Comparison of ENCODE assay signal across 12 cellular contexts in the genomic region with DNA sequence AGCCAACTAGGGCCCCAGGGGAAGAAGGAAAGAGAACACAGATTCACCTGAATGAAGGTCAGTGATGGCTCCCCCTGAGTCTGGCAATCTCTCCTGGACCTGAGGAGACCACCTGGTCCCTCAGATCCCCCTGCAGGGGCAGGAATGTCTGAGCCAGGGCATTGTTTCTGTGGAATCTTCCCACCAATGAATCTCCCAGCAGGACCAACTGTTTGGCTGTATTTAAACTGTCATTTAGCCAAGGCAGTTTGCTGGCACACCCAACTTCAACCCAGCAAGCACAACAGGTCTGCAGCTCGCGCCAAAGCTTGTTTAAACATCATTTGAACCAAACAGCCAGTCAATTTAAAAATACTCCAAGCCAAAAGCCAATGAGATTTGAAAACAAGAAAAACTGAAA.
DNase-seq lines count a peak whose midpoint lies in the region; ATAC-seq, FAIRE-seq and TF ChIP-seq lines count a peak whose summit lies in the region.
"Had no signal": no experiment of that assay in that cellular context is flagged by ENCODE, and none has a peak within 500 bp of the region (broad histone marks: within the 10 kb centered on the region; RNA-seq: fewer than 3 reads in every experiment).

No MANE protein-coding gene starts in this region.

- DNase-seq in IMR-90 (no peak), WTC11 (ENCODE audit: low spot score) (no peak), left ventricle myocardium inferior (no peak), omental fat pad (ENCODE audit: low spot score) (no peak), OCI-M2 (lab: John Stamatoyannopoulos, UW; ENCODE audit: unreplicated experiment) (no peak), H54 (ENCODE audit: insufficient read length, low spot score) (no peak)
- DNase-seq: cortex of kidney, posterior cingulate gyrus had no signal

- peak overlapping the region; percentile 89 for H2BK20ac ChIP-seq in IMR-90 (ENCODE audit: low read depth, low read length)

- no peak for FAIRE-seq in H54 (lab: Jason Lieb, UNC)

- no peaks in the 10 kb centered on the region for H3K79me1 ChIP-seq in IMR-90 (ENCODE audit: low read depth in 1 of 2, low read length in 2 of 2)

- H3K14ac ChIP-seq in IMR-90 (replicated peaks; ENCODE audit: low read depth, low read length), result peak overlapping the region; percentile 23

- POLR2A ChIA-PET in IMR-90 (lab: Charles Lee; ENCODE audit: unreplicated experiment) (interaction anchor here (0.6 kb wide), 1 partner anchor 64 kb away, joined by 3 read pairs; no protein-coding TSS in a partner anchor), WTC11 (lab: Charles Lee) (no interaction called here)

- WGBS in IMR-90 (ENCODE audit: extremely low coverage in 2 of 2, insufficient read length in 1 of 2), 2 experiments, result no CpG with 5 or more reads among the region's 2 CpGs

- H2AFZ ChIP-seq in IMR-90 (replicated peaks; ENCODE audit: low read length, poor library complexity), result peak overlapping the region; percentile 85

- H3K9me3 ChIP-seq in IMR-90 (ENCODE audit: control insufficient read depth, insufficient read depth, low read length) (no peaks in the 10 kb centered on the region), left ventricle myocardium inferior (replicated peaks) (no peaks in the 10 kb centered on the region), skeletal muscle satellite cell (replicated peaks; ENCODE audit: low read length) (no peaks in the 10 kb centered on the region)
- H3K9me3 ChIP-seq: HAP-1 had no signal

- H3K4ac ChIP-seq in IMR-90 (ENCODE audit: low read depth, low read length), result peak overlapping the region; percentile 85

- H2BK120ac ChIP-seq in IMR-90 (ENCODE audit: low read depth, low read length), result peak overlapping the region; percentile 87

- H4K91ac ChIP-seq in IMR-90 (ENCODE audit: insufficient read depth, low read depth, low read length), result peak overlapping the region; percentile 76

- H4K8ac ChIP-seq in IMR-90 (ENCODE audit: low read depth in 2 of 2, low read length in 2 of 2), result peak overlapping the region; percentile 50 to 53; a peak in 3 of 4 replicates

- peak overlapping the region; percentile 77; the same call in 1 of the 2 replicates for H4K5ac ChIP-seq in IMR-90 (ENCODE audit: low read depth, low read length)

- H3K27me3 Mint-ChIP-seq in WTC11 (ENCODE audit: low read depth), result no peaks in the 10 kb centered on the region

- in situ Hi-C loops in IMR-90 (cut with MboI; ENCODE audit: low sequenced_read_pairs), result no loop called here

- H4K20me1 ChIP-seq in IMR-90 (ENCODE audit: insufficient read depth, low read length), result no peaks in the 10 kb centered on the region

- CTCF ChIA-PET in IMR-90 (lab: Yijun Ruan, JAX) (interaction anchor here (0.8 to 0.9 kb wide), 2 partner anchors 13 to 40 kb away, joined by 3 read pairs; no protein-coding TSS in a partner anchor), WTC11 (lab: Charles Lee) (interaction anchor here (1.0 to 8.4 kb wide), 8 partner anchors 11 to 295 kb away, joined by 3 to 74 read pairs (median 4); a partner anchor contains a TSS)

- intact Hi-C loops in IMR-90 (cut with micrococcal nuclease), result no loop called here
- intact Hi-C loops in left ventricle myocardium inferior (cut with micrococcal nuclease), result no loop called here

- H2BK5ac ChIP-seq in IMR-90 (ENCODE audit: low read depth, low read length, poor library complexity, severe bottlenecking), result peak overlapping the region; percentile 12

- H2AK5ac ChIP-seq in IMR-90 (ENCODE audit: low read depth, low read length), result peak overlapping the region; percentile 36; the same call in 1 of the 2 replicates

- no TSS peak for BruUV-seq in IMR-90 (replicated peaks; lab: Mats Ljungman, UMichigan)

- no peaks in the 10 kb centered on the region for H3K9me3 Mint-ChIP-seq in WTC11
- H3K9me3 Mint-ChIP-seq: T-helper 1 cell treated with Interleukin-12 subunit alpha and Interleukin-12 subunit beta and Interleukin-4 antibody, amounts not matched to agents 30 μg/mL and 1 μg/mL, for 36 hours had no signal

- H3K4me3 ChIP-seq in IMR-90 (ENCODE audit: insufficient read depth, low read depth, low read length) (no peak overlapping the region), left ventricle myocardium inferior (no peak overlapping the region), skeletal muscle satellite cell (ENCODE audit: low read length) (no peak overlapping the region)
- H3K4me3 ChIP-seq: HAP-1 had no signal

- no peak overlapping the region for H3K4me3 Mint-ChIP-seq in WTC11
- H3K4me3 Mint-ChIP-seq: T-helper 1 cell treated with Interleukin-12 subunit alpha and Interleukin-12 subunit beta and Interleukin-4 antibody, amounts not matched to agents 30 μg/mL and 1 μg/mL, for 36 hours had no signal

- peak overlapping the region; percentile 70 for H2AK9ac ChIP-seq in IMR-90 (replicated peaks; ENCODE audit: low read depth, low read length, poor library complexity)

- ATAC-seq in IMR-90 (ENCODE audit: low read depth), result no peak
- peak; percentile 66 for ATAC-seq in WTC11
- no peak for ATAC-seq in omental fat pad (ENCODE audit: low FRiP score)
- ATAC-seq in GM18511 (IDR thresholded peaks at IDR 0.05; ENCODE audit: unreplicated experiment), result no peak

- H3K27ac ChIP-seq in IMR-90 (ENCODE audit: insufficient read depth, low read length) (peak overlapping the region; percentile 10), left ventricle myocardium inferior (replicated peaks) (peak overlapping the region; percentile 66)

- peaks cover 23% of the 10 kb centered on the region for H3K9me1 ChIP-seq in IMR-90 (ENCODE audit: insufficient read depth, low read length)

- H3K23ac ChIP-seq in IMR-90 (ENCODE audit: low read depth, low read length), result peak overlapping the region; percentile 46

- H3K56ac ChIP-seq in IMR-90 (ENCODE audit: extremely low read depth, insufficient read depth, low read length), result peak overlapping the region; percentile 6; the same call in 1 of the 2 replicates

- no peaks in the 10 kb centered on the region for H3K36me3 ChIP-seq in IMR-90 (ENCODE audit: control insufficient read depth, insufficient read depth, low read length)
- H3K36me3 ChIP-seq in left ventricle myocardium inferior, result no peaks in the 10 kb centered on the region
- H3K36me3 ChIP-seq in skeletal muscle satellite cell (ENCODE audit: insufficient read depth, low read length), result no peaks in the 10 kb centered on the region
- H3K36me3 ChIP-seq: HAP-1 had no signal

- H3K18ac ChIP-seq in IMR-90 (ENCODE audit: low read depth, low read length), result peak overlapping the region; percentile 14; the same call in 1 of the 2 replicates

- TF ChIP-seq RAD21 in IMR-90 (IDR thresholded peaks at IDR 0.05; ENCODE audit: low read length), result no peak

- H3K27me3 ChIP-seq in IMR-90 (ENCODE audit: control insufficient read depth, insufficient read depth, low read length) (no peaks in the 10 kb centered on the region), left ventricle myocardium inferior (ENCODE audit: low read depth) (no peaks in the 10 kb centered on the region), skeletal muscle satellite cell (ENCODE audit: control insufficient read depth, insufficient read depth, low read length) (no peaks in the 10 kb centered on the region)

- H3K9ac ChIP-seq in IMR-90 (ENCODE audit: low read depth, low read length), result peak overlapping the region; percentile 44
- H3K9ac ChIP-seq in skeletal muscle satellite cell (ENCODE audit: low read depth, low read length), result peak overlapping the region; percentile 66

- H3K36me3 Mint-ChIP-seq in WTC11, result no peaks in the 10 kb centered on the region

- H2BK15ac ChIP-seq in IMR-90 (ENCODE audit: low read depth, low read length), result peak overlapping the region; percentile 72

- TF ChIP-seq CTCF in IMR-90 (conservative IDR thresholded peaks at IDR 0.05; ENCODE audit: low read depth, low read length) (no peak), WTC11 (IDR thresholded peaks at IDR 0.05) (no peak), left ventricle myocardium inferior (IDR thresholded peaks at IDR 0.05; ENCODE audit: borderline replicate concordance) (no peak), omental fat pad (IDR thresholded peaks at IDR 0.05) (no peak)

- dilution Hi-C loops in IMR-90 (cut with HindIII; ENCODE audit: low sequenced_read_pairs, unreplicated experiment), result no loop called here

- H3K4me2 ChIP-seq in IMR-90 (ENCODE audit: low read depth, low read length) (no peak overlapping the region), skeletal muscle satellite cell (ENCODE audit: low read length) (peak overlapping the region; percentile 19)

- H3K27ac Mint-ChIP-seq in WTC11, result no peak overlapping the region
- H3K27ac Mint-ChIP-seq: T-helper 1 cell treated with Interleukin-12 subunit alpha and Interleukin-12 subunit beta and Interleukin-4 antibody, amounts not matched to agents 30 μg/mL and 1 μg/mL, for 36 hours had no signal

- peaks cover 18% of the 10 kb centered on the region for H3K4me1 Mint-ChIP-seq in WTC11

- TF ChIP-seq POLR2A in IMR-90 (IDR thresholded peaks at IDR 0.05; ENCODE audit: low read depth, low read length), result no peak
- no peak for TF ChIP-seq POLR2A in H54 (IDR thresholded peaks at IDR 0.05; ENCODE audit: low read depth, low read length)

- H3K4me1 ChIP-seq in IMR-90 (ENCODE audit: control insufficient read depth, insufficient read depth, low read length), result peaks cover 23% of the 10 kb centered on the region
- H3K4me1 ChIP-seq in left ventricle myocardium inferior, result peaks cover 65% of the 10 kb centered on the region
- H3K4me1 ChIP-seq in skeletal muscle satellite cell (ENCODE audit: control insufficient read depth, insufficient read depth, low read length), result peaks cover 91% of the 10 kb centered on the region
- H3K4me1 ChIP-seq: HAP-1 had no signal

TF ChIP-seq in IMR-90, 13 proteins besides CTCF, POLR2A, EP300 and RAD21 (continues in another document):
- no peak for TF ChIP-seq MAFK (IDR thresholded peaks at IDR 0.05; ENCODE audit: low read depth, low read length)
- TF ChIP-seq, protein P1, sequence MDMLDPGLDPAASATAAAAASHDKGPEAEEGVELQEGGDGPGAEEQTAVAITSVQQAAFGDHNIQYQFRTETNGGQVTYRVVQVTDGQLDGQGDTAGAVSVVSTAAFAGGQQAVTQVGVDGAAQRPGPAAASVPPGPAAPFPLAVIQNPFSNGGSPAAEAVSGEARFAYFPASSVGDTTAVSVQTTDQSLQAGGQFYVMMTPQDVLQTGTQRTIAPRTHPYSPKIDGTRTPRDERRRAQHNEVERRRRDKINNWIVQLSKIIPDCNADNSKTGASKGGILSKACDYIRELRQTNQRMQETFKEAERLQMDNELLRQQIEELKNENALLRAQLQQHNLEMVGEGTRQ (IDR thresholded peaks at IDR 0.05; ENCODE audit: low read depth, low read length), result no peak
- TF ChIP-seq FOS (IDR thresholded peaks at IDR 0.05; ENCODE audit: low read depth, low read length), result no peak

TF ChIP-seq in WTC11, 78 proteins besides CTCF, POLR2A, EP300 and RAD21 (continues in another document):
- peak; percentile 62; the same call in 1 of the 2 replicates for TF ChIP-seq ZNF423 (CRISPR knock-in tag; IDR thresholded peaks at IDR 0.05)
